In genomic region chr19:11338164-11338563, GRCh38 we compare ENCODE assay signal across 11 cellular contexts. TPM values are rescaled to one million over a fixed set of nuclear protein-coding genes. Genes with fewer than 3 reads are reported as not detected.
A peak's percentile ranks its signal among the peaks of the same experiment; 100 is the strongest.
DNase-seq lines count a peak whose midpoint lies in the region; ATAC-seq and TF ChIP-seq lines count a peak whose summit lies in the region.
"Had no signal": no experiment of that assay in that cellular context is flagged by ENCODE, and none has a peak within 500 bp of the region (broad histone marks: within the 10 kb centered on the region; RNA-seq: fewer than 3 reads in every experiment).

No MANE protein-coding gene starts in this region.

- TF ChIP-seq CTCF in 22Rv1 (IDR thresholded peaks at IDR 0.05), result no peak
- TF ChIP-seq CTCF in HFFc6 (IDR thresholded peaks at IDR 0.05), result no peak
- TF ChIP-seq CTCF in dorsolateral prefrontal cortex (IDR thresholded peaks at IDR 0.05 in 54 of 56, conservative IDR thresholded peaks at IDR 0.05 in 2 of 56; ENCODE audit: low read depth in 1 of 56, partially characterized antibody in 56 of 56), result no peak
- TF ChIP-seq CTCF in natural killer cell (IDR thresholded peaks at IDR 0.05), result no peak

- no peaks in the 10 kb centered on the region for H3K27me3 Mint-ChIP-seq in HFFc6 (ENCODE audit: insufficient read depth)
- H3K27me3 Mint-ChIP-seq in natural killer cell (ENCODE audit: low read depth in 2 of 2), result no peaks in the 10 kb centered on the region
- H3K27me3 Mint-ChIP-seq: stimulated activated naive CD8-positive, alpha-beta T cell treated with anti-CD3 and anti-CD28 coated beads, Interleukin-15, amount 100 ng/mL, for 72 hours had no signal

- H3K36me3 Mint-ChIP-seq in HFFc6 (ENCODE audit: low read depth), result peaks cover 21% of the 10 kb centered on the region
- no peaks in the 10 kb centered on the region for H3K36me3 Mint-ChIP-seq in natural killer cell

- peaks cover 10% of the 10 kb centered on the region for H3K4me1 Mint-ChIP-seq in HFFc6 (ENCODE audit: low read depth)
- H3K4me1 Mint-ChIP-seq in natural killer cell, result peaks cover 18 to 30% of the 10 kb centered on the region in 2 donors

- intact Hi-C loops in dorsolateral prefrontal cortex (cut with DNase I) (loop anchor here (5.0 kb wide), 1 partner anchor 41 kb away; the partner anchor contains the start of gene TSPAN16 (in 2 of the 2)), natural killer cell (cut with micrococcal nuclease) (no loop called here), posterior vena cava (cut with DNase I) (no loop called here)

- DNase-seq in HFFc6, result no peak
- no peak for DNase-seq in dorsolateral prefrontal cortex
- no peak for DNase-seq in natural killer cell
- DNase-seq in activated effector memory CD4-positive, alpha-beta T cell treated with anti-CD3 and anti-CD28 coated beads, Interleukin-2, amount 50 U/mL, for 16 hours, result no peak
- DNase-seq in NOMO-1 (lab: John Stamatoyannopoulos, UW; ENCODE audit: unreplicated experiment in 2 of 2), result no peak
- DNase-seq in posterior vena cava (ENCODE audit: low spot score), result no peak
- no peak for DNase-seq in NCI-H1092 treated with DMSO at 0.1 percent for 48 hours (lab: John Stamatoyannopoulos, UW)
- DNase-seq: cortex of kidney; NCI-H2081 treated with DMSO at 0.1 percent for 48 hours; stimulated activated naive CD8-positive, alpha-beta T cell treated with anti-CD3 and anti-CD28 coated beads, Interleukin-15, amount 100 ng/mL, for 72 hours had no signal

- H3K4me3 Mint-ChIP-seq in HFFc6, result peak overlapping the region; percentile 80; the same call in 1 of the 2 replicates
- H3K4me3 Mint-ChIP-seq in natural killer cell, result peak overlapping the region; percentile 62

- H3K27ac ChIP-seq in 22Rv1, result peak overlapping the region; percentile 86; the same call in 1 of the 2 replicates
- peak overlapping the region in 40 of 59 donors; percentile 31 to 94 (median 88) for H3K27ac ChIP-seq in dorsolateral prefrontal cortex

- peak overlapping the region in 51 of 59 donors; percentile 58 to 88 (median 77) for H3K4me3 ChIP-seq in dorsolateral prefrontal cortex

- no peaks in the 10 kb centered on the region for H3K27me3 ChIP-seq in dorsolateral prefrontal cortex

- H3K27ac Mint-ChIP-seq in HFFc6 (no peak overlapping the region), natural killer cell (peak overlapping the region; percentile 56 to 81)
- H3K27ac Mint-ChIP-seq: stimulated activated naive CD8-positive, alpha-beta T cell treated with anti-CD3 and anti-CD28 coated beads, Interleukin-15, amount 100 ng/mL, for 72 hours had no signal

- H3K9me3 Mint-ChIP-seq in HFFc6 (no peaks in the 10 kb centered on the region), natural killer cell (no peaks in the 10 kb centered on the region)

- ATAC-seq in natural killer cell, result no peak

RNA-seq across cellular contexts. Expression of gene RAB3D, which starts 1.3 kb away (rescaled TPM):
- total RNA-seq in HFFc6 (2021; fragmentation: NEBNext Ultra II Directional; extraction: Animal tissue kit (Norgen Biotek cat#: 25700)), result 10 to 100 TPM in 2 of 6 experiments, 1 to 10 TPM in 4; 6.7 to 11.1 (median 8.7) TPM
- total RNA-seq in dorsolateral prefrontal cortex, result 10 to 100 TPM; 16.1 to 39.7 (median 27.1) TPM
- total RNA-seq in natural killer cell, result 10 to 100 TPM; 14.3 to 20.0 (median 15.7) TPM
- total RNA-seq in posterior vena cava, result 10 to 100 TPM; 33.5 to 34.2 TPM

RNA-seq across cellular contexts. Expression of gene TMEM205, which starts 7.9 kb away (rescaled TPM):
- total RNA-seq in HFFc6 (2021; fragmentation: NEBNext Ultra II Directional; extraction: Animal tissue kit (Norgen Biotek cat#: 25700)), result 10 to 100 TPM; 36.9 to 51.8 (median 46.5) TPM
- total RNA-seq in dorsolateral prefrontal cortex (100 to 1,000 TPM in 46 of 120 experiments, 10 to 100 TPM in 74; 70.3 to 122 (median 96.4) TPM), natural killer cell (10 to 100 TPM; 25.0 to 29.9 (median 29.5) TPM), posterior vena cava (10 to 100 TPM; 41.5 to 42.9 TPM)

RNA-seq across cellular contexts. Expression of gene CCDC159, which starts 8.2 kb away (rescaled TPM):
- 10 to 100 TPM in 4 of 6 experiments, 1 to 10 TPM in 2; 7.7 to 11.8 (median 10.4) TPM for total RNA-seq in HFFc6 (2021; fragmentation: NEBNext Ultra II Directional; extraction: Animal tissue kit (Norgen Biotek cat#: 25700))
- total RNA-seq in dorsolateral prefrontal cortex (100 to 1,000 TPM in 3 of 120 experiments, 10 to 100 TPM in 117; 31.2 to 104 (median 61.7) TPM), natural killer cell (10 to 100 TPM; 86.9 to 94.9 (median 91.8) TPM), posterior vena cava (10 to 100 TPM; 13.0 to 20.9 TPM)

RNA-seq across cellular contexts. Expression of gene PLPPR2, which starts 17.1 kb away (rescaled TPM):
- total RNA-seq in HFFc6 (2021; fragmentation: NEBNext Ultra II Directional; extraction: Animal tissue kit (Norgen Biotek cat#: 25700)), result 10 to 100 TPM; 52.4 to 82.2 (median 59.7) TPM
- 100 to 1,000 TPM in 2 of 120 experiments, 10 to 100 TPM in 118; 42.8 to 103 (median 77.0) TPM for total RNA-seq in dorsolateral prefrontal cortex
- total RNA-seq in natural killer cell, result 10 to 100 TPM; 13.3 to 21.1 (median 16.1) TPM
- total RNA-seq in posterior vena cava, result 10 to 100 TPM; 38.4 to 40.2 TPM

RNA-seq across cellular contexts. Expression of gene SWSAP1, which starts 36.3 kb away (rescaled TPM):
- total RNA-seq in HFFc6 (2021; fragmentation: NEBNext Ultra II Directional; extraction: Animal tissue kit (Norgen Biotek cat#: 25700)), result 1 to 10 TPM; 1.2 to 2.2 (median 1.6) TPM
- total RNA-seq in dorsolateral prefrontal cortex, result 1 to 10 TPM in 67 of 120 experiments, under 1 TPM in 52, not detected in 1; 0.29 to 2.7 (median 1.1) TPM
- total RNA-seq in natural killer cell, result 1 to 10 TPM; 2.1 to 2.9 (median 2.8) TPM
- total RNA-seq in posterior vena cava, result 1 to 10 TPM; 1.2 to 1.8 TPM

Comparison
In these comparisons a context has a peak if more than half of its experiments do, and no peak if none do; other contexts are left out.
1. intact Hi-C loops: an anchor here in dorsolateral prefrontal cortex (5.0 kb wide); none called in natural killer cell and posterior vena cava.